ENCODE assay signal across 17 cellular contexts in the genomic region with DNA sequence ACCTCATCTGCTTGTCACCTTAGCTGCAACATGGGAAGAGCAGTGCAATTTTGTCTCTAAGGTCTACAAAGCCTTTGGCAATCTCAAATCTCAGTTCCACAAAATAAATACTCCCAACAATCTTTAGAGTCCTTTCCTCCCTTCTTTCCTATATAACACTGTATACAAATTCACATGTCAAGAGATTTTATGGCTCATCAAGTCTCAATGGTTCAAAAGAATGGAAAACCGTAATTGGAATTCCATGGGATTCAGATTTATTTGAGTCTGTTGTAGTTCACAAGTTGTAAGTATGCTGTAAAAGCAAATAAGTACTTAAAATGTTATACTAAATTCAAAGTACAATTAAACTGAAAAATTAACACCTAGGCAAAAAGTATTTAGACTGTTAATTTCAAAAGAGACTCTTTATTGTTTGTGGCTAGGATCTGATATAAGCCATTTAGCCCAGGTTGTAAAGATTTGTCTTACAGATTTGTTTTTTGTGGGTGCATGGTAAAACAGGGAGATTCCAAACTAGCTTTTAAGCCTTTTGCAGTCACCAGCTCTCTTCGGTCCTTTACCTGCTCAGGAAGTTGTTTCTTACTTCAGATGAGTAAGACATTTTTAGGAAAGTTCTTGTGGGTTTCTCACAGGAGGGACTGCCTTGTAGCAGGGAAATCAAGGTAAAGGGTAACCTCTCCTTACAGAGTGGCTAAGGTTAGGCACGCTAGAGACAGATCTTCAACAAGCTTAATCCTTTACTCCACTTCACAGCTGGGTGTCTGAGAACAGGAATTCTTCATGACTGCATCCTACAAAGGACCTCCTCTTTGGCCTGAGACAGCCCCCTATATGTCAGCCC. TPM values are rescaled to one million over a fixed set of nuclear protein-coding genes. Genes with fewer than 3 reads are reported as not detected.
DNase-seq lines count a peak whose midpoint lies in the region; ATAC-seq and TF ChIP-seq lines count a peak whose summit lies in the region.
"Had no signal": no experiment of that assay in that cellular context is flagged by ENCODE, and none has a peak within 500 bp of the region (broad histone marks: within the 10 kb centered on the region; RNA-seq: fewer than 3 reads in every experiment).

No MANE protein-coding gene starts in this region.

- H2AK5ac ChIP-seq in mesenchymal stem cell (ENCODE audit: low read length, severe bottlenecking): no peak overlapping the region

- H3K4me2 ChIP-seq in mesenchymal stem cell (ENCODE audit: low read length, poor library complexity, severe bottlenecking): no peak overlapping the region

- no peak overlapping the region for H2BK15ac ChIP-seq in mesenchymal stem cell (ENCODE audit: low read depth, poor library complexity, severe bottlenecking)

- H3K4me1 ChIP-seq in mesenchymal stem cell (ENCODE audit: control insufficient read depth, insufficient read depth, low read depth, low read length) (peaks cover 10% of the 10 kb centered on the region), upper lobe of right lung (peaks cover 33% of the 10 kb centered on the region)

- peak; percentile 17 for ATAC-seq in activated naive CD8-positive, alpha-beta T cell treated with anti-CD3 and anti-CD28 coated beads, Interleukin-2, amount 10 ng/mL, durations not matched to agents 7 days and 5 days (ENCODE audit: low read depth)
- ATAC-seq in activated T-helper 17 cell treated with anti-CD3 and anti-CD28 coated beads, Interleukin-2, amount 50 U/mL, for 72 hours (replicated peaks): peak; percentile 66
- ATAC-seq in upper lobe of right lung (no peak), GM21367 (IDR thresholded peaks at IDR 0.05; ENCODE audit: unreplicated experiment) (no peak), HG02763 (IDR thresholded peaks at IDR 0.05; ENCODE audit: unreplicated experiment) (no peak), GM18861 (IDR thresholded peaks at IDR 0.05; ENCODE audit: unreplicated experiment) (no peak)

- H3K14ac ChIP-seq in mesenchymal stem cell (ENCODE audit: low read length in 2 of 2): no peak overlapping the region

- H3K9me3 Mint-ChIP-seq in activated naive CD8-positive, alpha-beta T cell treated with anti-CD3 and anti-CD28 coated beads, Interleukin-2, amount 10 ng/mL, durations not matched to agents 7 days and 5 days: no peaks in the 10 kb centered on the region
- H3K9me3 Mint-ChIP-seq in activated naive CD8-positive, alpha-beta T cell treated with anti-CD3 and anti-CD28 coated beads for 36 hours: no peaks in the 10 kb centered on the region
- H3K9me3 Mint-ChIP-seq in activated T-helper 17 cell treated with anti-CD3 and anti-CD28 coated beads, Interleukin-2, amount 50 U/mL, for 72 hours: no peaks in the 10 kb centered on the region
- H3K9me3 Mint-ChIP-seq: activated T-cell treated with anti-CD3 and anti-CD28 coated beads, Interleukin-2, amount 50 U/mL, for 4 hours; brain; memory B cell had no signal

- no peak for TF ChIP-seq CTCF in upper lobe of right lung (IDR thresholded peaks at IDR 0.05)

- no peak overlapping the region for H2BK5ac ChIP-seq in mesenchymal stem cell (ENCODE audit: low read depth, low read length, poor library complexity, severe bottlenecking)

- H3K27me3 ChIP-seq in mesenchymal stem cell (ENCODE audit: control insufficient read depth in 1 of 2, insufficient read depth in 1 of 2, low read length in 2 of 2) (no peaks in the 10 kb centered on the region), upper lobe of right lung (no peaks in the 10 kb centered on the region)

- H3K4me3 Mint-ChIP-seq in activated naive CD8-positive, alpha-beta T cell treated with anti-CD3 and anti-CD28 coated beads, Interleukin-2, amount 10 ng/mL, durations not matched to agents 7 days and 5 days: peak overlapping the region; percentile 20
- H3K4me3 Mint-ChIP-seq in activated naive CD8-positive, alpha-beta T cell treated with anti-CD3 and anti-CD28 coated beads for 36 hours: no peak overlapping the region
- no peak overlapping the region for H3K4me3 Mint-ChIP-seq in activated T-helper 17 cell treated with anti-CD3 and anti-CD28 coated beads, Interleukin-2, amount 50 U/mL, for 72 hours
- H3K4me3 Mint-ChIP-seq: activated T-cell treated with anti-CD3 and anti-CD28 coated beads, Interleukin-2, amount 50 U/mL, for 4 hours; brain; memory B cell had no signal

- H3K4ac ChIP-seq in mesenchymal stem cell (ENCODE audit: low read depth in 1 of 2, low read length in 2 of 2): no peak overlapping the region

- H4K8ac ChIP-seq in mesenchymal stem cell (ENCODE audit: low read length): no peak overlapping the region

- H3K4me3 ChIP-seq in mesenchymal stem cell (ENCODE audit: insufficient read depth in 1 of 2, low read depth in 1 of 2, low read length in 2 of 2): no peak overlapping the region
- no peak overlapping the region for H3K4me3 ChIP-seq in upper lobe of right lung

- POLR2A ChIA-PET in activated naive CD8-positive, alpha-beta T cell treated with anti-CD3 and anti-CD28 coated beads, Interleukin-2, amount 10 ng/mL, durations not matched to agents 7 days and 5 days (lab: Charles Lee): interaction anchor here (1.2 kb wide), 1 partner anchor 49 kb away, joined by 3 read pairs; no protein-coding TSS in a partner anchor

- H2AFZ ChIP-seq in mesenchymal stem cell (ENCODE audit: low read depth, low read length): no peak overlapping the region

- H3K4me1 Mint-ChIP-seq in activated naive CD8-positive, alpha-beta T cell treated with anti-CD3 and anti-CD28 coated beads, Interleukin-2, amount 10 ng/mL, durations not matched to agents 7 days and 5 days: peaks cover 54% of the 10 kb centered on the region
- peaks cover 44% of the 10 kb centered on the region for H3K4me1 Mint-ChIP-seq in activated naive CD8-positive, alpha-beta T cell treated with anti-CD3 and anti-CD28 coated beads for 36 hours
- H3K4me1 Mint-ChIP-seq in activated T-helper 17 cell treated with anti-CD3 and anti-CD28 coated beads, Interleukin-2, amount 50 U/mL, for 72 hours: peaks cover 20% of the 10 kb centered on the region

- H3K27me3 Mint-ChIP-seq in activated naive CD8-positive, alpha-beta T cell treated with anti-CD3 and anti-CD28 coated beads, Interleukin-2, amount 10 ng/mL, durations not matched to agents 7 days and 5 days: no peaks in the 10 kb centered on the region
- H3K27me3 Mint-ChIP-seq in activated naive CD8-positive, alpha-beta T cell treated with anti-CD3 and anti-CD28 coated beads for 36 hours: no peaks in the 10 kb centered on the region
- H3K27me3 Mint-ChIP-seq in activated T-helper 17 cell treated with anti-CD3 and anti-CD28 coated beads, Interleukin-2, amount 50 U/mL, for 72 hours: no peaks in the 10 kb centered on the region
- H3K27me3 Mint-ChIP-seq: memory B cell had no signal

- H3K27ac Mint-ChIP-seq in activated naive CD8-positive, alpha-beta T cell treated with anti-CD3 and anti-CD28 coated beads, Interleukin-2, amount 10 ng/mL, durations not matched to agents 7 days and 5 days: no peak overlapping the region
- H3K27ac Mint-ChIP-seq in activated naive CD8-positive, alpha-beta T cell treated with anti-CD3 and anti-CD28 coated beads for 36 hours: no peak overlapping the region
- H3K27ac Mint-ChIP-seq in activated T-helper 17 cell treated with anti-CD3 and anti-CD28 coated beads, Interleukin-2, amount 50 U/mL, for 72 hours: peak overlapping the region; percentile 32
- H3K27ac Mint-ChIP-seq: memory B cell had no signal

- H3K9me3 ChIP-seq in mesenchymal stem cell (ENCODE audit: control insufficient read depth, low read length): no peaks in the 10 kb centered on the region
- H3K9me3 ChIP-seq in upper lobe of right lung: no peaks in the 10 kb centered on the region

- peak overlapping the region; percentile 9 for H3K27ac ChIP-seq in mesenchymal stem cell (ENCODE audit: low read length, poor library complexity, severe bottlenecking)
- peak overlapping the region; percentile 3 for H3K27ac ChIP-seq in upper lobe of right lung

- H3K79me1 ChIP-seq in mesenchymal stem cell (replicated peaks; ENCODE audit: low read length, poor library complexity, severe bottlenecking): peaks cover 4% of the 10 kb centered on the region

- no peak overlapping the region for H4K91ac ChIP-seq in mesenchymal stem cell (ENCODE audit: low read length)

- H3K23ac ChIP-seq in mesenchymal stem cell (ENCODE audit: low read length in 2 of 2): no peak overlapping the region

- H3K36me3 ChIP-seq in mesenchymal stem cell (ENCODE audit: control insufficient read depth in 1 of 2, insufficient read depth in 2 of 2, low read depth in 1 of 2, low read length in 2 of 2): peaks cover 12 to 63% of the 10 kb centered on the region in 2 experiments
- peaks cover 9% of the 10 kb centered on the region for H3K36me3 ChIP-seq in upper lobe of right lung

- no peak overlapping the region for H2BK12ac ChIP-seq in mesenchymal stem cell (ENCODE audit: low read length in 2 of 2)

- WGBS in mesenchymal stem cell: 85% methylated on average over 2 of the region's 3 CpGs

- intact Hi-C loops in upper lobe of right lung (cut with DNase I): no loop called here

- H2BK120ac ChIP-seq in mesenchymal stem cell (ENCODE audit: low read depth, low read length): no peak overlapping the region

- peaks cover 21% of the 10 kb centered on the region for H3K36me3 Mint-ChIP-seq in activated naive CD8-positive, alpha-beta T cell treated with anti-CD3 and anti-CD28 coated beads, Interleukin-2, amount 10 ng/mL, durations not matched to agents 7 days and 5 days
- H3K36me3 Mint-ChIP-seq in activated naive CD8-positive, alpha-beta T cell treated with anti-CD3 and anti-CD28 coated beads for 36 hours: peaks cover 19% of the 10 kb centered on the region
- H3K36me3 Mint-ChIP-seq in activated T-helper 17 cell treated with anti-CD3 and anti-CD28 coated beads, Interleukin-2, amount 50 U/mL, for 72 hours (ENCODE audit: low read depth): peaks cover 8% of the 10 kb centered on the region

- DNase-seq in activated naive CD8-positive, alpha-beta T cell treated with anti-CD3 and anti-CD28 coated beads, Interleukin-2, amount 10 ng/mL, durations not matched to agents 7 days and 5 days: no peak
- no peak for DNase-seq in activated naive CD8-positive, alpha-beta T cell treated with anti-CD3 and anti-CD28 coated beads for 36 hours
- DNase-seq in mesenchymal stem cell: no peak
- DNase-seq in upper lobe of right lung: no peak
- DNase-seq: activated T-cell treated with anti-CD3 and anti-CD28 coated beads, Interleukin-2, amount 50 U/mL, for 4 hours; AML-193; hypothalamus; NCI-H1436 treated with DMSO at 0.1 percent for 48 hours; NCI-H526; posterior cingulate gyrus; Right ventricle myocardium superior had no signal

- peak overlapping the region in 1 of 2 experiments; percentile 61 for H3K18ac ChIP-seq in mesenchymal stem cell (ENCODE audit: low read depth in 1 of 2, low read length in 2 of 2)

- no peak overlapping the region for H3K9ac ChIP-seq in mesenchymal stem cell (ENCODE audit: low read length)

RNA-seq across cellular contexts. Expression of gene CMSS1, which starts 50.2 kb away (rescaled TPM):
- total RNA-seq in activated naive CD8-positive, alpha-beta T cell treated with anti-CD3 and anti-CD28 coated beads, Interleukin-2, amount 10 ng/mL, durations not matched to agents 7 days and 5 days: 10 to 100 TPM; 24.2 to 31.8 TPM
- total RNA-seq in activated naive CD8-positive, alpha-beta T cell treated with anti-CD3 and anti-CD28 coated beads for 36 hours: 100 to 1,000 TPM; 121 to 122 TPM
- 10 to 100 TPM; 29.8 to 67.4 TPM for total RNA-seq in activated T-helper 17 cell treated with anti-CD3 and anti-CD28 coated beads, Interleukin-2, amount 50 U/mL, for 72 hours
- 11.1 TPM for polyA plus RNA-seq in mesenchymal stem cell (2013, experiment 1 of 2)
- 12.6 TPM for polyA plus RNA-seq in mesenchymal stem cell (2013, experiment 2 of 2)
- 20.6 TPM for total RNA-seq in upper lobe of right lung

Comparison
In these comparisons a context has a peak if more than half of its experiments do, and no peak if none do; other contexts are left out.
1. ATAC-seq: peak in activated naive CD8-positive, alpha-beta T cell treated with anti-CD3 and anti-CD28 coated beads, Interleukin-2, amount 10 ng/mL, durations not matched to agents 7 days and 5 days (single experiment) and activated T-helper 17 cell treated with anti-CD3 and anti-CD28 coated beads, Interleukin-2, amount 50 U/mL, for 72 hours (single experiment); none in upper lobe of right lung (single experiment), GM21367 (single experiment), HG02763 (single experiment) and GM18861 (single experiment).